In genomic region chr14:31439554-31439953, GRCh38 we compare ENCODE assay signal across 17 cellular contexts. TPM values are rescaled to one million over a fixed set of nuclear protein-coding genes. Genes with fewer than 3 reads are reported as not detected.
"Had no signal": no experiment of that assay in that cellular context is flagged by ENCODE, and none has a peak within 500 bp of the region (broad histone marks: within the 10 kb centered on the region; RNA-seq: fewer than 3 reads in every experiment).

No MANE protein-coding gene starts in this region.

- H3K9me3 Mint-ChIP-seq: activated naive CD8-positive, alpha-beta T cell treated with anti-CD3 and anti-CD28 coated beads, Interleukin-2, amount 50 U/mL, for 24 hours; natural killer cell treated with Interleukin-12 subunit alpha and Interleukin-12 subunit beta and Interleukin-15 and Interleukin-18, amount 100 ng/mL, for 72 hours; stimulated activated naive CD8-positive, alpha-beta T cell treated with anti-CD3 and anti-CD28 coated beads, Interleukin-15, amount 100 ng/mL, for 72 hours had no signal

- H3K27ac Mint-ChIP-seq: activated naive CD8-positive, alpha-beta T cell treated with anti-CD3 and anti-CD28 coated beads, Interleukin-2, amount 50 U/mL, for 24 hours; activated T-helper 1 cell treated with anti-CD3 and anti-CD28 coated beads, Interleukin-12 subunit alpha, Interleukin-12 subunit beta, Interleukin-2, Interleukin-4 antibody, amounts not matched to agents 30 ng/mL and 10 ng/mL and 1 ng/mL, durations not matched to agents 14 hours and 24 hours and 36 hours; natural killer cell treated with Interleukin-12 subunit alpha and Interleukin-12 subunit beta and Interleukin-15 and Interleukin-18, amount 100 ng/mL, for 72 hours had no signal

- H3K36me3 Mint-ChIP-seq: natural killer cell treated with Interleukin-12 subunit alpha and Interleukin-12 subunit beta and Interleukin-15 and Interleukin-18, amount 100 ng/mL, for 72 hours had no signal

- FAIRE-seq: urothelium cell line had no signal

- H3K27me3 Mint-ChIP-seq: activated naive CD8-positive, alpha-beta T cell treated with anti-CD3 and anti-CD28 coated beads, Interleukin-2, amount 50 U/mL, for 24 hours; natural killer cell treated with Interleukin-12 subunit alpha and Interleukin-12 subunit beta and Interleukin-15 and Interleukin-18, amount 100 ng/mL, for 72 hours; stimulated activated naive CD8-positive, alpha-beta T cell treated with anti-CD3 and anti-CD28 coated beads, Interleukin-15, amount 100 ng/mL, for 72 hours had no signal

- H3K27ac ChIP-seq: brain microvascular endothelial cell, foreskin keratinocyte, ovary, testis had no signal

- DNase-seq: activated CD4-positive, alpha-beta T cell treated with anti-CD3 and anti-CD28 coated beads for 4 hours; activated naive CD4-positive, alpha-beta T cell; activated naive CD8-positive, alpha-beta T cell treated with anti-CD3 and anti-CD28 coated beads, Interleukin-2, amount 50 U/mL, for 24 hours; brain microvascular endothelial cell; cerebellar nuclear complex; foreskin keratinocyte; left colon; ovary; stimulated activated CD4-positive, alpha-beta T cell treated with anti-CD3 and anti-CD28 coated beads, Interleukin-2, amount 100 ng/mL, for 48 hours; stimulated activated naive CD8-positive, alpha-beta T cell treated with anti-CD3 and anti-CD28 coated beads, Interleukin-15, amount 100 ng/mL, for 72 hours; T1000; testis had no signal

- H3K4me3 Mint-ChIP-seq: activated naive CD8-positive, alpha-beta T cell treated with anti-CD3 and anti-CD28 coated beads, Interleukin-2, amount 50 U/mL, for 24 hours; activated T-helper 1 cell treated with anti-CD3 and anti-CD28 coated beads, Interleukin-12 subunit alpha, Interleukin-12 subunit beta, Interleukin-2, Interleukin-4 antibody, amounts not matched to agents 30 ng/mL and 10 ng/mL and 1 ng/mL, durations not matched to agents 14 hours and 24 hours and 36 hours; natural killer cell treated with Interleukin-12 subunit alpha and Interleukin-12 subunit beta and Interleukin-15 and Interleukin-18, amount 100 ng/mL, for 72 hours; stimulated activated naive CD8-positive, alpha-beta T cell treated with anti-CD3 and anti-CD28 coated beads, Interleukin-15, amount 100 ng/mL, for 72 hours had no signal

- H3K4me1 Mint-ChIP-seq: stimulated activated naive CD8-positive, alpha-beta T cell treated with anti-CD3 and anti-CD28 coated beads, Interleukin-15, amount 100 ng/mL, for 72 hours had no signal

RNA-seq across cellular contexts. Expression of gene GPR33, which starts 48.3 kb away (rescaled TPM):
- total RNA-seq: activated T-helper 1 cell treated with anti-CD3 and anti-CD28 coated beads, Interleukin-12 subunit alpha, Interleukin-12 subunit beta, Interleukin-2, Interleukin-4 antibody, amounts not matched to agents 30 ng/mL and 10 ng/mL and 1 ng/mL, durations not matched to agents 14 hours and 24 hours and 36 hours; dermis microvascular lymphatic vessel endothelial cell; foreskin keratinocyte; left colon; lung microvascular endothelial cell; natural killer cell treated with Interleukin-12 subunit alpha and Interleukin-12 subunit beta and Interleukin-15 and Interleukin-18, amount 100 ng/mL, for 72 hours; ovary had no signal
